In the genomic region with DNA sequence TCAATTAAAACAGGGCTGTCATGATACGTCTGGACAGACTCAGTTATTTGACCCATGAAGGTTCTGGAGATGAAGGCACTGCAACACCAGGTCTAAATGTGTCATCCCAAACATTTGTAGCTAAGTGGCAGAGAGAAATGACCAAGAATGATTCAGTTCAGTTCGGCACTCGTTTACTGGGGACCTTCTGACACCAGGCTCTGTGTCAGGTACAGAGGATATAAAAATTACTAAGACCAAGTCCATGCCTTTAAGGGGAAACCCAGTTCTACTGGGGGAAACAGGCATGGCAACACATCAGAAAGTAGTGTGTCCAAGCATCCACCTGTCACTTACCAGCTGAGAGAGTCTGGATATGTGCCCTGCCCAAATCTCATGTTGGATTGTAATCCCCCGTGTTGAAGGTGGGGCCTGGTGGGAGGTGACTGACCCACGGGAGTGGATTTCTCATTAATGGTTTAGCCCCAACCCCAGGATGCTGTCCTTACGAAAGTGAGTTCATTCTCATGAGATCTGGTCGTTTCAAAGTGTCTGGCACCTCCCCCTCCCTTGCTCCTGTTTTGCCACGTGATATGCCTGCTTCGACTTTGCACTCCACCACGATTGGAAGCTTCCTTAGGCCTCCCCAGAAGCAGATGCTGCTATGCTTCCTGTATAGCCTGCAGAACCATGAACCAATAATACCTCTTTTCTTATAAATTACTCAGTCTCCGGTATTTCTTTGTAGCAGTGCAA, we compare ENCODE assay signal across 18 cellular contexts. TPM values are rescaled to one million over a fixed set of nuclear protein-coding genes. Genes with fewer than 3 reads are reported as not detected.
DNase-seq lines count a peak whose midpoint lies in the region; ATAC-seq, FAIRE-seq and TF ChIP-seq lines count a peak whose summit lies in the region.
"Had no signal": no experiment of that assay in that cellular context is flagged by ENCODE, and none has a peak within 500 bp of the region (broad histone marks: within the 10 kb centered on the region; RNA-seq: fewer than 3 reads in every experiment).

No MANE protein-coding gene starts in this region.

- peak; percentile 30 for ATAC-seq in activated CD4-positive, alpha-beta T cell treated with anti-CD3 and anti-CD28 coated beads for 36 hours
- ATAC-seq in stimulated activated naive CD8-positive, alpha-beta T cell treated with anti-CD3 and anti-CD28 coated beads, Interleukin-15, amount 100 ng/mL, for 72 hours, result peak; percentile 41
- no peak for ATAC-seq in stimulated activated naive CD8-positive, alpha-beta T cell treated with anti-CD3 and anti-CD28 coated beads, Interleukin-15, Interleukin-2, amounts not matched to agents 100 U/mL and 50 U/mL, for 24 hours
- no peak for ATAC-seq in CD4-positive, alpha-beta T cell (ENCODE audit: poor library complexity)
- ATAC-seq: GM23338 had no signal

- H3K4me1 Mint-ChIP-seq in activated CD4-positive, alpha-beta T cell treated with anti-CD3 and anti-CD28 coated beads for 36 hours, result peaks cover 63% of the 10 kb centered on the region
- peaks cover 54% of the 10 kb centered on the region for H3K4me1 Mint-ChIP-seq in stimulated activated naive CD8-positive, alpha-beta T cell treated with anti-CD3 and anti-CD28 coated beads, Interleukin-15, amount 100 ng/mL, for 72 hours
- H3K4me1 Mint-ChIP-seq in CD4-positive, alpha-beta T cell (ENCODE audit: low read depth), result peaks cover 41% of the 10 kb centered on the region

- H3K36me3 ChIP-seq in bronchial epithelial cell (ENCODE audit: control insufficient read depth, insufficient read depth, low read length), result no peaks in the 10 kb centered on the region

- no peaks in the 10 kb centered on the region for H3K27me3 ChIP-seq in bronchial epithelial cell (ENCODE audit: control insufficient read depth, insufficient read depth, low read length)
- no peaks in the 10 kb centered on the region for H3K27me3 ChIP-seq in CD4-positive, alpha-beta T cell (ENCODE audit: control insufficient read depth, insufficient read depth, low read length)

- H3K9me3 Mint-ChIP-seq in activated CD4-positive, alpha-beta T cell treated with anti-CD3 and anti-CD28 coated beads for 36 hours (ENCODE audit: low read depth), result peaks cover 12% of the 10 kb centered on the region
- H3K9me3 Mint-ChIP-seq in stimulated activated naive CD8-positive, alpha-beta T cell treated with anti-CD3 and anti-CD28 coated beads, Interleukin-15, amount 100 ng/mL, for 72 hours, result peaks cover 23 to 24% of the 10 kb centered on the region in 2 donors
- peaks cover 6% of the 10 kb centered on the region for H3K9me3 Mint-ChIP-seq in CD4-positive, alpha-beta T cell

- DNase-seq in activated CD4-positive, alpha-beta T cell treated with anti-CD3 and anti-CD28 coated beads for 36 hours, result peak; percentile 19
- DNase-seq in activated CD4-positive, alpha-beta T cell treated with anti-CD3 and anti-CD28 coated beads, Interleukin-2, amount 50 U/mL, for 48 hours, result no peak
- DNase-seq in stimulated activated naive CD8-positive, alpha-beta T cell treated with anti-CD3 and anti-CD28 coated beads, Interleukin-15, amount 100 ng/mL, for 72 hours, result no peak
- no peak for DNase-seq in stimulated activated naive CD8-positive, alpha-beta T cell treated with anti-CD3 and anti-CD28 coated beads, Interleukin-15, Interleukin-2, amounts not matched to agents 100 U/mL and 50 U/mL, for 24 hours
- DNase-seq in bronchial epithelial cell (ENCODE audit: low read depth) (no peak), NCI-H1436 treated with DMSO at 0.1 percent for 48 hours (lab: John Stamatoyannopoulos, UW) (no peak)
- DNase-seq in stimulated activated CD4-positive, alpha-beta T cell treated with anti-CD3 and anti-CD28 coated beads, Interleukin-4, amount 100 ng/mL, for 24 hours, result no peak
- DNase-seq in CD4-positive, alpha-beta T cell, result no peak
- DNase-seq: C1 segment of cervical spinal cord, COR-L47, DMS53, NCI-H1048, NCI-H345, NCI-H748 treated with DMSO at 0.1 percent for 48 hours, SHP77 treated with DMSO at 0.1 percent for 48 hours had no signal

- POLR2A ChIA-PET in activated CD4-positive, alpha-beta T cell treated with anti-CD3 and anti-CD28 coated beads for 36 hours (lab: Charles Lee), result interaction anchor here (1.4 kb wide), 1 partner anchor 19 kb away, joined by 7 read pairs; no protein-coding TSS in a partner anchor
- POLR2A ChIA-PET in CD4-positive, alpha-beta T cell (lab: Charles Lee), result interaction anchor here (0.6 to 1.3 kb wide), 2 partner anchors 18 to 379 kb away, joined by 3 read pairs; partner anchors contain the start of gene ETV6

- H3K4me3 ChIP-seq in bronchial epithelial cell (ENCODE audit: low read depth, low read length), result no peak overlapping the region
- H3K4me3 ChIP-seq: GM23338 had no signal

- no peak overlapping the region for H3K27ac ChIP-seq in CD4-positive, alpha-beta T cell (ENCODE audit: low read depth, low read length)

- H3K4me3 Mint-ChIP-seq in activated CD4-positive, alpha-beta T cell treated with anti-CD3 and anti-CD28 coated beads for 36 hours, result no peak overlapping the region
- no peak overlapping the region for H3K4me3 Mint-ChIP-seq in stimulated activated naive CD8-positive, alpha-beta T cell treated with anti-CD3 and anti-CD28 coated beads, Interleukin-15, amount 100 ng/mL, for 72 hours
- H3K4me3 Mint-ChIP-seq in CD4-positive, alpha-beta T cell, result no peak overlapping the region
- H3K4me3 Mint-ChIP-seq: GM23338, IgD-negative memory B cell had no signal

- TF ChIP-seq CTCF in bronchial epithelial cell (IDR thresholded peaks at IDR 0.05; ENCODE audit: insufficient read depth, low read length, severe bottlenecking), result no peak
- TF ChIP-seq CTCF in CD4-positive, alpha-beta T cell (IDR thresholded peaks at IDR 0.05), result no peak

- FAIRE-seq in bronchial epithelial cell (lab: Jason Lieb, UNC), result peak; percentile 23
- FAIRE-seq: A204.1 had no signal

- CTCF ChIA-PET in activated CD4-positive, alpha-beta T cell treated with anti-CD3 and anti-CD28 coated beads for 36 hours (lab: Charles Lee), result interaction anchor here (0.5 to 1.7 kb wide), 6 partner anchors 19 to 451 kb away, joined by 3 to 7 read pairs (median 5); no protein-coding TSS in a partner anchor
- CTCF ChIA-PET in CD4-positive, alpha-beta T cell (lab: Charles Lee), result no interaction called here

- H3K9me3 ChIP-seq in CD4-positive, alpha-beta T cell (ENCODE audit: control insufficient read depth, low read length), result no peaks in the 10 kb centered on the region

- H3K36me3 Mint-ChIP-seq in activated CD4-positive, alpha-beta T cell treated with anti-CD3 and anti-CD28 coated beads for 36 hours (ENCODE audit: low read depth), result peaks cover 12% of the 10 kb centered on the region
- H3K36me3 Mint-ChIP-seq in CD4-positive, alpha-beta T cell (ENCODE audit: low read depth), result no peaks in the 10 kb centered on the region
- H3K36me3 Mint-ChIP-seq: IgD-negative memory B cell had no signal

- H3K27ac Mint-ChIP-seq in activated CD4-positive, alpha-beta T cell treated with anti-CD3 and anti-CD28 coated beads for 36 hours, result peak overlapping the region; percentile 52
- no peak overlapping the region for H3K27ac Mint-ChIP-seq in stimulated activated naive CD8-positive, alpha-beta T cell treated with anti-CD3 and anti-CD28 coated beads, Interleukin-15, amount 100 ng/mL, for 72 hours
- no peak overlapping the region for H3K27ac Mint-ChIP-seq in CD4-positive, alpha-beta T cell
- H3K27ac Mint-ChIP-seq: GM23338 had no signal

- intact Hi-C loops in activated CD4-positive, alpha-beta T cell treated with anti-CD3 and anti-CD28 coated beads for 36 hours (cut with DNase I, micrococcal nuclease), result no loop called here
- intact Hi-C loops in CD4-positive, alpha-beta T cell (cut with DNase I, micrococcal nuclease), result no loop called here

- H3K27me3 Mint-ChIP-seq in activated CD4-positive, alpha-beta T cell treated with anti-CD3 and anti-CD28 coated beads for 36 hours, result no peaks in the 10 kb centered on the region
- no peaks in the 10 kb centered on the region for H3K27me3 Mint-ChIP-seq in stimulated activated naive CD8-positive, alpha-beta T cell treated with anti-CD3 and anti-CD28 coated beads, Interleukin-15, amount 100 ng/mL, for 72 hours
- H3K27me3 Mint-ChIP-seq in CD4-positive, alpha-beta T cell, result no peaks in the 10 kb centered on the region
- H3K27me3 Mint-ChIP-seq: IgD-negative memory B cell had no signal

RNA-seq across cellular contexts. Expression of gene BCL2L14, which starts 41.9 kb away (rescaled TPM):
- 1 to 10 TPM; 7.3 to 7.7 TPM for total RNA-seq in activated CD4-positive, alpha-beta T cell treated with anti-CD3 and anti-CD28 coated beads for 36 hours
- under 0.01 TPM in 1 of 2 replicates, not detected in the other for total RNA-seq in bronchial epithelial cell
- total RNA-seq in CD4-positive, alpha-beta T cell, result under 1 TPM; 0.28 to 0.38 TPM

Comparison
In these comparisons a context has a peak if more than half of its experiments do, and no peak if none do; other contexts are left out.
1. ATAC-seq: peak in activated CD4-positive, alpha-beta T cell treated with anti-CD3 and anti-CD28 coated beads for 36 hours (single experiment) and stimulated activated naive CD8-positive, alpha-beta T cell treated with anti-CD3 and anti-CD28 coated beads, Interleukin-15, amount 100 ng/mL, for 72 hours (single experiment); none in stimulated activated naive CD8-positive, alpha-beta T cell treated with anti-CD3 and anti-CD28 coated beads, Interleukin-15, Interleukin-2, amounts not matched to agents 100 U/mL and 50 U/mL, for 24 hours (single experiment) and CD4-positive, alpha-beta T cell (single experiment).